ENCODE assay signal across 8 cellular contexts in the genomic region with DNA sequence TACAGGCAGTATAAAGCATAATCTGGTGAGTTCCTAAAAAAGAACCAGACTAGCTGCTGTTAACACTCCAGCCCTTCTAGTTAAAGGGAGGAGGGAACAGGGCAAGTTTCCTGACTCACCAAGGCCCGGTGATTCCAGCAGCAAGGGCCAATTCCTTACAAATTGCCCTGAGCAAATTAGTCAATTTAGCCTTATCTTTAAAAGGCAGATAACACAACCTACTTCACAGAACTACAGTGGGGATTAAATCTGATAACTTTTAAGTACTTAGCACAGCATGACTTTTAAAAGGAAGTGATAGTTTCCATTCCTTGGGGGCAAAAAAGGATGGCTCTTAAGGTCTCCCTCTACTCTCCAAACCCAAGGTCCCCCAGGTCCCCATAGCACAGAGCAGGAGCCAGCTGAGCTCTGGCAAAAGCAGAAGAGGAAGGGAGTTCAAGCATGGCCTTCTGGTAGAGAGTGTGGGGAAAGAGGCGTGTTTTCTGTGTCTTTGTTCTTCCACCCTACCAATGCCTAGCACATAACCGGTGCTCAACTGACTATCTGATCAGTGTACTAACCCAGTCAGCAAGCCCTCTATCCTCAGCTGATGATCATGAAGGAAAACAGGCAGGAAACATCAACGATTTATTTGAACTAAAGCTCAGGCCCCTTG. TPM values are rescaled to one million over a fixed set of nuclear protein-coding genes. Genes with fewer than 3 reads are reported as not detected.
DNase-seq lines count a peak whose midpoint lies in the region; ATAC-seq and TF ChIP-seq lines count a peak whose summit lies in the region.

No MANE protein-coding gene starts in this region.

- no peaks in the 10 kb centered on the region for H3K27me3 ChIP-seq in SU-DHL-6 (ENCODE audit: low read length)

- TF ChIP-seq CTCF in GM12865 (IDR thresholded peaks at IDR 0.05; ENCODE audit: insufficient read depth, low read depth, low read length, missing control alignments) (no peak), SU-DHL-6 (IDR thresholded peaks at IDR 0.05; ENCODE audit: insufficient read depth, low read length, poor library complexity, severe bottlenecking) (no peak)

- H3K27ac ChIP-seq in SU-DHL-6 (ENCODE audit: low read depth, low read length) (peak overlapping the region; percentile 23), mesodermal cell (ENCODE audit: low read depth, low read length, severe bottlenecking) (peak overlapping the region; percentile 51)

- no peak overlapping the region for H2AFZ ChIP-seq in SU-DHL-6 (ENCODE audit: low read depth, low read length, severe bottlenecking)

- H3F3A ChIP-seq in SU-DHL-6 (ENCODE audit: insufficient read depth): peaks cover 10% of the 10 kb centered on the region

- peaks cover 6% of the 10 kb centered on the region; the same call in 1 of the 2 replicates for H4K20me1 ChIP-seq in SU-DHL-6 (ENCODE audit: low read depth, low read length)

- peak overlapping the region; percentile 75 for H3K4me2 ChIP-seq in SU-DHL-6 (ENCODE audit: low read depth, low read length, poor library complexity, severe bottlenecking)

- H3K4me3 ChIP-seq in GM12865 (ENCODE audit: low read depth, low read length): no peak overlapping the region
- H3K4me3 ChIP-seq in SU-DHL-6 (ENCODE audit: insufficient read depth, low read length, poor library complexity, severe bottlenecking): no peak overlapping the region
- H3K4me3 ChIP-seq in mesodermal cell (ENCODE audit: extremely low read depth, insufficient read depth, low read length, poor library complexity, severe bottlenecking): no peak overlapping the region

- peaks cover 28% of the 10 kb centered on the region for H3K4me1 ChIP-seq in mesodermal cell (ENCODE audit: control insufficient read depth, insufficient read depth, low read length, poor library complexity, severe bottlenecking)

- H3K9me3 ChIP-seq in SU-DHL-6 (ENCODE audit: insufficient read depth, low read length) (no peaks in the 10 kb centered on the region), mesodermal cell (ENCODE audit: control insufficient read depth, low read length) (no peaks in the 10 kb centered on the region)

- peak; percentile 12 for ATAC-seq in HG02798 (IDR thresholded peaks at IDR 0.05; ENCODE audit: poor library complexity, unreplicated experiment)
- ATAC-seq in GM18517 (IDR thresholded peaks at IDR 0.05; ENCODE audit: unreplicated experiment): no peak
- ATAC-seq in GM21381 (IDR thresholded peaks at IDR 0.05; ENCODE audit: unreplicated experiment): no peak

- H3K9me2 ChIP-seq in SU-DHL-6 (replicated peaks; ENCODE audit: insufficient read depth, low read length): no peaks in the 10 kb centered on the region

- DNase-seq in GM12865 (ENCODE audit: low read depth): peak; percentile 50
- no peak for DNase-seq in NCI-H1694 (lab: John Stamatoyannopoulos, UW)
- no peak for DNase-seq in NCI-H748 treated with DMSO at 0.1 percent for 48 hours (lab: John Stamatoyannopoulos, UW)

- H3K36me3 ChIP-seq in SU-DHL-6 (ENCODE audit: low read length): peaks cover 16% of the 10 kb centered on the region
- no peaks in the 10 kb centered on the region for H3K36me3 ChIP-seq in mesodermal cell (ENCODE audit: control insufficient read depth, insufficient read depth, low read length)

- H3K79me2 ChIP-seq in SU-DHL-6 (ENCODE audit: insufficient read depth, low read length): peaks cover 78% of the 10 kb centered on the region

- H3K9ac ChIP-seq in SU-DHL-6 (ENCODE audit: low read length): peak overlapping the region; percentile 1; the same call in 1 of the 2 replicates

- 61 to 88% methylated on average over 1 to 2 of the region's 4 CpGs for WGBS in mesodermal cell (ENCODE audit: insufficient coverage in 2 of 2), 2 experiments

RNA-seq across cellular contexts. Expression of a gene that starts 4.0 kb away (rescaled TPM):
- polyA plus RNA-seq in mesodermal cell (2013, experiment 1 of 2): 11.1 TPM
- polyA plus RNA-seq in mesodermal cell (2013, experiment 2 of 2): 11.1 TPM
